ENCODE assay signal across 1 cellular context in the genomic region with DNA sequence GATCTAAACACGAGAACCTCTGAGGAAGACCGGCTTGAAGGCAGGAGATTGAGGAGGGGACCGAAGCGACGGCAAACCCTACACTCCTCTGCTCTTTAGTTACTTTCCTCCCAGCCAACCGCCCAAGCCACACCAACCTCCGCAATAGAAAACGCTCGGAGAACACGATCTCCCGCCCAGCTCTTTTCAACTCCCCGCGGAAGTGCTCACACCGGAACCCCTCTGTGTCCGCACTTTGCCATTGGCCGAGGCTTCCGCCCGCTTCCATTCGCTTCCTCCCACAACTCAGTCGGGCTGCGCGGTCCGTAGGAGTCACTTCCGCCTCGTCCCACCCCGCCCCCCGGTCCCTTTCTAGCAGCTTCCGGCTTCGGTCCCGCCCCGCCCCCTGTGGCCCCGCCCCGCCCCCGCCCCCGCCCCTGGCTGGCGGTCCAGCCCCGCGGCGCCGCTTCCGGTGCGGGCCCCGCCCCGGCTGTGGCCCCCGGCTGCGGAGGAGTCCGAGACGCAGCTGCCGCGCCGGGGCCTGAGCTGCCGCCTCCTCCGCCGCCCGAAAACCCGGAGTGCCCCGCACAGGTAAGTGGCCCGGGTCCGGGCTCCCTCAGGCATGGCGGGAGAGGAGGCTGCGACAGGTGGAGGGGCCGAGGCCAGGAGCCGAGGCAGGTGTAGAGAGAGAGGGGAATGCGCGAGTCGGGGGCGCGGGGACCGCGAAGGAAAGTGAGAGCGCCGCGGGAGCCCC.
A peak's percentile ranks its signal among the peaks of the same experiment; 100 is the strongest.
TF ChIP-seq lines count a peak whose summit lies in the region.

A gene with protein sequence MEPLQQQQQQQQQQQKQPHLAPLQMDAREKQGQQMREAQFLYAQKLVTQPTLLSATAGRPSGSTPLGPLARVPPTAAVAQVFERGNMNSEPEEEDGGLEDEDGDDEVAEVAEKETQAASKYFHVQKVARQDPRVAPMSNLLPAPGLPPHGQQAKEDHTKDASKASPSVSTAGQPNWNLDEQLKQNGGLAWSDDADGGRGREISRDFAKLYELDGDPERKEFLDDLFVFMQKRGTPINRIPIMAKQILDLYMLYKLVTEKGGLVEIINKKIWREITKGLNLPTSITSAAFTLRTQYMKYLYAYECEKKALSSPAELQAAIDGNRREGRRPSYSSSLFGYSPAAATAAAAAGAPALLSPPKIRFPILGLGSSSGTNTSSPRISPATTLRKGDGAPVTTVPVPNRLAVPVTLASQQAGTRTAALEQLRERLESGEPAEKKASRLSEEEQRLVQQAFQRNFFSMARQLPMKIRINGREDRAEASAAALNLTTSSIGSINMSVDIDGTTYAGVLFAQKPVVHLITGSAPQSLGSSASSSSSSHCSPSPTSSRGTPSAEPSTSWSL (plus strand): TSS at position 460 of the 733 bp plus-strand sequence. CDS start 2,717 bp downstream, outside the sequence.

TF ChIP-seq in HepG2, 621 proteins besides CTCF, POLR2A, EP300 and RAD21 (continued from another document and continues in another):
- TF ChIP-seq, protein P1, sequence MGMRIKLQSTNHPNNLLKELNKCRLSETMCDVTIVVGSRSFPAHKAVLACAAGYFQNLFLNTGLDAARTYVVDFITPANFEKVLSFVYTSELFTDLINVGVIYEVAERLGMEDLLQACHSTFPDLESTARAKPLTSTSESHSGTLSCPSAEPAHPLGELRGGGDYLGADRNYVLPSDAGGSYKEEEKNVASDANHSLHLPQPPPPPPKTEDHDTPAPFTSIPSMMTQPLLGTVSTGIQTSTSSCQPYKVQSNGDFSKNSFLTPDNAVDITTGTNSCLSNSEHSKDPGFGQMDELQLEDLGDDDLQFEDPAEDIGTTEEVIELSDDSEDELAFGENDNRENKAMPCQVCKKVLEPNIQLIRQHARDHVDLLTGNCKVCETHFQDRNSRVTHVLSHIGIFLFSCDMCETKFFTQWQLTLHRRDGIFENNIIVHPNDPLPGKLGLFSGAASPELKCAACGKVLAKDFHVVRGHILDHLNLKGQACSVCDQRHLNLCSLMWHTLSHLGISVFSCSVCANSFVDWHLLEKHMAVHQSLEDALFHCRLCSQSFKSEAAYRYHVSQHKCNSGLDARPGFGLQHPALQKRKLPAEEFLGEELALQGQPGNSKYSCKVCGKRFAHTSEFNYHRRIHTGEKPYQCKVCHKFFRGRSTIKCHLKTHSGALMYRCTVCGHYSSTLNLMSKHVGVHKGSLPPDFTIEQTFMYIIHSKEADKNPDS (CRISPR knock-in tag; IDR thresholded peaks at IDR 0.05) = no peak
- TF ChIP-seq ZFP37 (CRISPR knock-in tag; IDR thresholded peaks at IDR 0.05; ENCODE audit: borderline replicate concordance) = no peak
- TF ChIP-seq, protein P2, sequence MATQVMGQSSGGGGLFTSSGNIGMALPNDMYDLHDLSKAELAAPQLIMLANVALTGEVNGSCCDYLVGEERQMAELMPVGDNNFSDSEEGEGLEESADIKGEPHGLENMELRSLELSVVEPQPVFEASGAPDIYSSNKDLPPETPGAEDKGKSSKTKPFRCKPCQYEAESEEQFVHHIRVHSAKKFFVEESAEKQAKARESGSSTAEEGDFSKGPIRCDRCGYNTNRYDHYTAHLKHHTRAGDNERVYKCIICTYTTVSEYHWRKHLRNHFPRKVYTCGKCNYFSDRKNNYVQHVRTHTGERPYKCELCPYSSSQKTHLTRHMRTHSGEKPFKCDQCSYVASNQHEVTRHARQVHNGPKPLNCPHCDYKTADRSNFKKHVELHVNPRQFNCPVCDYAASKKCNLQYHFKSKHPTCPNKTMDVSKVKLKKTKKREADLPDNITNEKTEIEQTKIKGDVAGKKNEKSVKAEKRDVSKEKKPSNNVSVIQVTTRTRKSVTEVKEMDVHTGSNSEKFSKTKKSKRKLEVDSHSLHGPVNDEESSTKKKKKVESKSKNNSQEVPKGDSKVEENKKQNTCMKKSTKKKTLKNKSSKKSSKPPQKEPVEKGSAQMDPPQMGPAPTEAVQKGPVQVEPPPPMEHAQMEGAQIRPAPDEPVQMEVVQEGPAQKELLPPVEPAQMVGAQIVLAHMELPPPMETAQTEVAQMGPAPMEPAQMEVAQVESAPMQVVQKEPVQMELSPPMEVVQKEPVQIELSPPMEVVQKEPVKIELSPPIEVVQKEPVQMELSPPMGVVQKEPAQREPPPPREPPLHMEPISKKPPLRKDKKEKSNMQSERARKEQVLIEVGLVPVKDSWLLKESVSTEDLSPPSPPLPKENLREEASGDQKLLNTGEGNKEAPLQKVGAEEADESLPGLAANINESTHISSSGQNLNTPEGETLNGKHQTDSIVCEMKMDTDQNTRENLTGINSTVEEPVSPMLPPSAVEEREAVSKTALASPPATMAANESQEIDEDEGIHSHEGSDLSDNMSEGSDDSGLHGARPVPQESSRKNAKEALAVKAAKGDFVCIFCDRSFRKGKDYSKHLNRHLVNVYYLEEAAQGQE (IDR thresholded peaks at IDR 0.05; ENCODE audit: borderline replicate concordance in 1 of 2, low read depth in 1 of 2, low read length in 2 of 2) = peak in 1 of 2 experiments; percentile 27; a peak in 1 of 4 replicates
- TF ChIP-seq, protein P3, sequence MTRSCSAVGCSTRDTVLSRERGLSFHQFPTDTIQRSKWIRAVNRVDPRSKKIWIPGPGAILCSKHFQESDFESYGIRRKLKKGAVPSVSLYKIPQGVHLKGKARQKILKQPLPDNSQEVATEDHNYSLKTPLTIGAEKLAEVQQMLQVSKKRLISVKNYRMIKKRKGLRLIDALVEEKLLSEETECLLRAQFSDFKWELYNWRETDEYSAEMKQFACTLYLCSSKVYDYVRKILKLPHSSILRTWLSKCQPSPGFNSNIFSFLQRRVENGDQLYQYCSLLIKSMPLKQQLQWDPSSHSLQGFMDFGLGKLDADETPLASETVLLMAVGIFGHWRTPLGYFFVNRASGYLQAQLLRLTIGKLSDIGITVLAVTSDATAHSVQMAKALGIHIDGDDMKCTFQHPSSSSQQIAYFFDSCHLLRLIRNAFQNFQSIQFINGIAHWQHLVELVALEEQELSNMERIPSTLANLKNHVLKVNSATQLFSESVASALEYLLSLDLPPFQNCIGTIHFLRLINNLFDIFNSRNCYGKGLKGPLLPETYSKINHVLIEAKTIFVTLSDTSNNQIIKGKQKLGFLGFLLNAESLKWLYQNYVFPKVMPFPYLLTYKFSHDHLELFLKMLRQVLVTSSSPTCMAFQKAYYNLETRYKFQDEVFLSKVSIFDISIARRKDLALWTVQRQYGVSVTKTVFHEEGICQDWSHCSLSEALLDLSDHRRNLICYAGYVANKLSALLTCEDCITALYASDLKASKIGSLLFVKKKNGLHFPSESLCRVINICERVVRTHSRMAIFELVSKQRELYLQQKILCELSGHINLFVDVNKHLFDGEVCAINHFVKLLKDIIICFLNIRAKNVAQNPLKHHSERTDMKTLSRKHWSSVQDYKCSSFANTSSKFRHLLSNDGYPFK (CRISPR knock-in tag; IDR thresholded peaks at IDR 0.05; ENCODE audit: borderline replicate concordance) = peak; percentile 93; the same call in 1 of the 2 replicates
- no peak for TF ChIP-seq HOXA7 (CRISPR knock-in tag; IDR thresholded peaks at IDR 0.05)
- no peak for TF ChIP-seq ZNF674 (CRISPR knock-in tag; IDR thresholded peaks at IDR 0.05; ENCODE audit: low read depth)
- TF ChIP-seq ZNF17 (CRISPR knock-in tag; IDR thresholded peaks at IDR 0.05) = no peak
- peak; percentile 40; the same call in 1 of the 2 replicates for TF ChIP-seq RFXAP (CRISPR knock-in tag; IDR thresholded peaks at IDR 0.05; ENCODE audit: borderline replicate concordance)
- TF ChIP-seq ZNF256 (CRISPR knock-in tag; conservative IDR thresholded peaks at IDR 0.05) = 0 out of 2 replicates have a peak, but pooled peaks have one; percentile 26
- no peak for TF ChIP-seq ZNF737 (CRISPR knock-in tag; IDR thresholded peaks at IDR 0.05; ENCODE audit: borderline replicate concordance)
- TF ChIP-seq, protein P4, sequence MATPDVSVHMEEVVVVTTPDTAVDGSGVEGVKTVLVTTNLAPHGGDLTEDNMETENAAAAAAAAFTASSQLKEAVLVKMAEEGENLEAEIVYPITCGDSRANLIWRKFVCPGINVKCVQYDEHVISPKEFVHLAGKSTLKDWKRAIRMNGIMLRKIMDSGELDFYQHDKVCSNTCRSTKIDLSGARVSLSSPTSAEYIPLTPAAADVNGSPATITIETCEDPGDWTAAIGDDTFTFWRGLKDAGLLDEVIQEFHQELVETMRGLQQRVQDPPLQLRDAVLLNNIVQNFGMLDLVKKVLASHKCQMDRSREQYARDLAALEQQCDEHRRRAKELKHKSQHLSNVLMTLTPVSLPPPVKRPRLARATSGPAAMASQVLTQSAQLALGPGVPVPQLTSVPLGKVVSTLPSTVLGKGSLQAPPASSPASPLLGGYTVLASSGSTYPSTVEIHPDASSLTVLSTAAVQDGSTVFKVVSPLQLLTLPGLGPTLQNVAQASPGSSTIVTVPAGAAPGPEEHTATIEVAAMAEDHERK (CRISPR knock-in tag; IDR thresholded peaks at IDR 0.05; ENCODE audit: low read depth) = no peak
- TF ChIP-seq ZNF607 (CRISPR knock-in tag; IDR thresholded peaks at IDR 0.05; ENCODE audit: borderline replicate concordance) = no peak
- TF ChIP-seq HDAC2 (CRISPR knock-in tag; IDR thresholded peaks at IDR 0.05) = 0 out of 2 replicates have a peak, but pooled peaks have one; percentile 22
- TF ChIP-seq, protein P5, sequence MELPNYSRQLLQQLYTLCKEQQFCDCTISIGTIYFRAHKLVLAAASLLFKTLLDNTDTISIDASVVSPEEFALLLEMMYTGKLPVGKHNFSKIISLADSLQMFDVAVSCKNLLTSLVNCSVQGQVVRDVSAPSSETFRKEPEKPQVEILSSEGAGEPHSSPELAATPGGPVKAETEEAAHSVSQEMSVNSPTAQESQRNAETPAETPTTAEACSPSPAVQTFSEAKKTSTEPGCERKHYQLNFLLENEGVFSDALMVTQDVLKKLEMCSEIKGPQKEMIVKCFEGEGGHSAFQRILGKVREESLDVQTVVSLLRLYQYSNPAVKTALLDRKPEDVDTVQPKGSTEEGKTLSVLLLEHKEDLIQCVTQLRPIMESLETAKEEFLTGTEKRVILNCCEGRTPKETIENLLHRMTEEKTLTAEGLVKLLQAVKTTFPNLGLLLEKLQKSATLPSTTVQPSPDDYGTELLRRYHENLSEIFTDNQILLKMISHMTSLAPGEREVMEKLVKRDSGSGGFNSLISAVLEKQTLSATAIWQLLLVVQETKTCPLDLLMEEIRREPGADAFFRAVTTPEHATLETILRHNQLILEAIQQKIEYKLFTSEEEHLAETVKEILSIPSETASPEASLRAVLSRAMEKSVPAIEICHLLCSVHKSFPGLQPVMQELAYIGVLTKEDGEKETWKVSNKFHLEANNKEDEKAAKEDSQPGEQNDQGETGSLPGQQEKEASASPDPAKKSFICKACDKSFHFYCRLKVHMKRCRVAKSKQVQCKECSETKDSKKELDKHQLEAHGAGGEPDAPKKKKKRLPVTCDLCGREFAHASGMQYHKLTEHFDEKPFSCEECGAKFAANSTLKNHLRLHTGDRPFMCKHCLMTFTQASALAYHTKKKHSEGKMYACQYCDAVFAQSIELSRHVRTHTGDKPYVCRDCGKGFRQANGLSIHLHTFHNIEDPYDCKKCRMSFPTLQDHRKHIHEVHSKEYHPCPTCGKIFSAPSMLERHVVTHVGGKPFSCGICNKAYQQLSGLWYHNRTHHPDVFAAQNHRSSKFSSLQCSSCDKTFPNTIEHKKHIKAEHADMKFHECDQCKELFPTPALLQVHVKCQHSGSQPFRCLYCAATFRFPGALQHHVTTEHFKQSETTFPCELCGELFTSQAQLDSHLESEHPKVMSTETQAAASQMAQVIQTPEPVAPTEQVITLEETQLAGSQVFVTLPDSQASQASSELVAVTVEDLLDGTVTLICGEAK (IDR thresholded peaks at IDR 0.05) = peak; percentile 68
- TF ChIP-seq, protein P5 (CRISPR knock-in tag; IDR thresholded peaks at IDR 0.05) = no peak
- TF ChIP-seq IKZF1 (IDR thresholded peaks at IDR 0.05) = no peak
- no peak for TF ChIP-seq NFKBIZ (CRISPR knock-in tag; IDR thresholded peaks at IDR 0.05)
- peak; percentile 57; the same call in 1 of the 2 replicates for TF ChIP-seq FOXK1 (CRISPR knock-in tag; IDR thresholded peaks at IDR 0.05; ENCODE audit: borderline replicate concordance, low read depth)
- TF ChIP-seq, protein P6, sequence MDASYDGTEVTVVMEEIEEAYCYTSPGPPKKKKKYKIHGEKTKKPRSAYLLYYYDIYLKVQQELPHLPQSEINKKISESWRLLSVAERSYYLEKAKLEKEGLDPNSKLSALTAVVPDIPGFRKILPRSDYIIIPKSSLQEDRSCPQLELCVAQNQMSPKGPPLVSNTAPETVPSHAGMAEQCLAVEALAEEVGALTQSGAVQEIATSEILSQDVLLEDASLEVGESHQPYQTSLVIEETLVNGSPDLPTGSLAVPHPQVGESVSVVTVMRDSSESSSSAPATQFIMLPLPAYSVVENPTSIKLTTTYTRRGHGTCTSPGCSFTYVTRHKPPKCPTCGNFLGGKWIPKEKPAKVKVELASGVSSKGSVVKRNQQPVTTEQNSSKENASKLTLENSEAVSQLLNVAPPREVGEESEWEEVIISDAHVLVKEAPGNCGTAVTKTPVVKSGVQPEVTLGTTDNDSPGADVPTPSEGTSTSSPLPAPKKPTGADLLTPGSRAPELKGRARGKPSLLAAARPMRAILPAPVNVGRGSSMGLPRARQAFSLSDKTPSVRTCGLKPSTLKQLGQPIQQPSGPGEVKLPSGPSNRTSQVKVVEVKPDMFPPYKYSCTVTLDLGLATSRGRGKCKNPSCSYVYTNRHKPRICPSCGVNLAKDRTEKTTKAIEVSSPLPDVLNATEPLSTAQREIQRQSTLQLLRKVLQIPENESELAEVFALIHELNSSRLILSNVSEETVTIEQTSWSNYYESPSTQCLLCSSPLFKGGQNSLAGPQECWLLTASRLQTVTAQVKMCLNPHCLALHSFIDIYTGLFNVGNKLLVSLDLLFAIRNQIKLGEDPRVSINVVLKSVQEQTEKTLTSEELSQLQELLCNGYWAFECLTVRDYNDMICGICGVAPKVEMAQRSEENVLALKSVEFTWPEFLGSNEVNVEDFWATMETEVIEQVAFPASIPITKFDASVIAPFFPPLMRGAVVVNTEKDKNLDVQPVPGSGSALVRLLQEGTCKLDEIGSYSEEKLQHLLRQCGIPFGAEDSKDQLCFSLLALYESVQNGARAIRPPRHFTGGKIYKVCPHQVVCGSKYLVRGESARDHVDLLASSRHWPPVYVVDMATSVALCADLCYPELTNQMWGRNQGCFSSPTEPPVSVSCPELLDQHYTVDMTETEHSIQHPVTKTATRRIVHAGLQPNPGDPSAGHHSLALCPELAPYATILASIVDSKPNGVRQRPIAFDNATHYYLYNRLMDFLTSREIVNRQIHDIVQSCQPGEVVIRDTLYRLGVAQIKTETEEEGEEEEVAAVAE (CRISPR knock-in tag; IDR thresholded peaks at IDR 0.05; ENCODE audit: borderline replicate concordance) = no peak
